ENCODE assay signal across 2 cellular contexts in the genomic region with DNA sequence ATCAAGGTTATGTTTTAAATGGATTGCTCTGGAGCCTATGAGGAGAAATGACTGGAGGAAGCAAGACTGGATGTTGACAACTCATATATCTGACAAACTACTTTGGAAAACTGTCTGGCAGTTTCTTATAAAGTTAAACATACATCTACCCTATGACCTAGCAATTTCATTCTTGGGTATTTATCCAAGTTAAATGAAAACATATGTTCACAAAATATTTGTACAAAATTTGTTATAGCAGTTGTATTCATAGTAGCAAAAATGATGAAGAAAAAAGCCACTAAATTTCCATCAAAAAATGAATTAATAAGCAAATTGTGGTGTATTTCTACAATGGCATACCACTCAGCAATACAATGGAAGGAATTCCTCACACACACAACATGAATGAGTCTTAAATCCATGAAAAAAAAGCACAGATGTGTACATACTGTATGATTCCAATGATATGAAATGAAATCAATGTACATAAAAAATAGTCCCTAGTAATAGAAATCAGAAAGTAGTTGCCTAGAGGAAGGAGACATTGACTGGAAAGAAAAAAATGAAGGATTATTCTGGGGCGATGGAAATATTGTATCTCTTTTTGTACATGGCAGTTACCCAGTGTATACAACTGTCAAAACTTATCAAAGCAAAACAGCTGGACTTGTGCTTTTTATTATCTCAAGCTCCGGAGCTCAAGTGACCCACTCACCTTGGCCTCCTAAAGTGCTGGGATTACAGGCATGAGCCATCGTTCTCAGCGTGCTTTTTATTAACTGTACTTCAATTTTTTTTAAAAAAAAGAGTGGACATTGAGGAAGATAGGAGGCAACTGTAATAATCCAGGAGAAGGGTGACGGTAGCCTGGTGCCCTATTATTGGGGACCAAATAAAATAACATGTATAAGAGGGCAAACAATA.
TF ChIP-seq lines count a peak whose summit lies in the region.

No MANE protein-coding gene starts in this region.

TF ChIP-seq in IMR-90, 13 proteins besides CTCF, POLR2A, EP300 and RAD21 (continued from another document):
- no peak for TF ChIP-seq MAFK (IDR thresholded peaks at IDR 0.05; ENCODE audit: low read depth, low read length)
- TF ChIP-seq, protein P1, sequence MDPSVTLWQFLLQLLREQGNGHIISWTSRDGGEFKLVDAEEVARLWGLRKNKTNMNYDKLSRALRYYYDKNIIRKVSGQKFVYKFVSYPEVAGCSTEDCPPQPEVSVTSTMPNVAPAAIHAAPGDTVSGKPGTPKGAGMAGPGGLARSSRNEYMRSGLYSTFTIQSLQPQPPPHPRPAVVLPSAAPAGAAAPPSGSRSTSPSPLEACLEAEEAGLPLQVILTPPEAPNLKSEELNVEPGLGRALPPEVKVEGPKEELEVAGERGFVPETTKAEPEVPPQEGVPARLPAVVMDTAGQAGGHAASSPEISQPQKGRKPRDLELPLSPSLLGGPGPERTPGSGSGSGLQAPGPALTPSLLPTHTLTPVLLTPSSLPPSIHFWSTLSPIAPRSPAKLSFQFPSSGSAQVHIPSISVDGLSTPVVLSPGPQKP (IDR thresholded peaks at IDR 0.05; ENCODE audit: borderline replicate concordance, low read depth, low read length): no peak
- TF ChIP-seq, protein P2, sequence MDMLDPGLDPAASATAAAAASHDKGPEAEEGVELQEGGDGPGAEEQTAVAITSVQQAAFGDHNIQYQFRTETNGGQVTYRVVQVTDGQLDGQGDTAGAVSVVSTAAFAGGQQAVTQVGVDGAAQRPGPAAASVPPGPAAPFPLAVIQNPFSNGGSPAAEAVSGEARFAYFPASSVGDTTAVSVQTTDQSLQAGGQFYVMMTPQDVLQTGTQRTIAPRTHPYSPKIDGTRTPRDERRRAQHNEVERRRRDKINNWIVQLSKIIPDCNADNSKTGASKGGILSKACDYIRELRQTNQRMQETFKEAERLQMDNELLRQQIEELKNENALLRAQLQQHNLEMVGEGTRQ (IDR thresholded peaks at IDR 0.05; ENCODE audit: low read depth, low read length): no peak
- TF ChIP-seq NFE2L2 (IDR thresholded peaks at IDR 0.05; ENCODE audit: low read depth, low read length): no peak
- TF ChIP-seq MAZ (IDR thresholded peaks at IDR 0.05; ENCODE audit: borderline replicate concordance, low read depth, low read length): no peak
- no peak for TF ChIP-seq CEBPB (IDR thresholded peaks at IDR 0.05; ENCODE audit: low read depth, low read length)
- TF ChIP-seq CHD1 (IDR thresholded peaks at IDR 0.05; ENCODE audit: low read depth, low read length): no peak
- TF ChIP-seq RFX5 (IDR thresholded peaks at IDR 0.05; ENCODE audit: low read depth, low read length): no peak
- no peak for TF ChIP-seq MXI1 (IDR thresholded peaks at IDR 0.05; ENCODE audit: borderline replicate concordance, low read depth, low read length)
- no peak for TF ChIP-seq FOS (IDR thresholded peaks at IDR 0.05; ENCODE audit: low read depth, low read length)

TF ChIP-seq in SK-N-SH treated with all-trans-retinoic acid at 6 μM for 48 hours, 23 proteins besides CTCF, POLR2A, EP300 and RAD21 (continued from another document):
- TF ChIP-seq, protein P3, sequence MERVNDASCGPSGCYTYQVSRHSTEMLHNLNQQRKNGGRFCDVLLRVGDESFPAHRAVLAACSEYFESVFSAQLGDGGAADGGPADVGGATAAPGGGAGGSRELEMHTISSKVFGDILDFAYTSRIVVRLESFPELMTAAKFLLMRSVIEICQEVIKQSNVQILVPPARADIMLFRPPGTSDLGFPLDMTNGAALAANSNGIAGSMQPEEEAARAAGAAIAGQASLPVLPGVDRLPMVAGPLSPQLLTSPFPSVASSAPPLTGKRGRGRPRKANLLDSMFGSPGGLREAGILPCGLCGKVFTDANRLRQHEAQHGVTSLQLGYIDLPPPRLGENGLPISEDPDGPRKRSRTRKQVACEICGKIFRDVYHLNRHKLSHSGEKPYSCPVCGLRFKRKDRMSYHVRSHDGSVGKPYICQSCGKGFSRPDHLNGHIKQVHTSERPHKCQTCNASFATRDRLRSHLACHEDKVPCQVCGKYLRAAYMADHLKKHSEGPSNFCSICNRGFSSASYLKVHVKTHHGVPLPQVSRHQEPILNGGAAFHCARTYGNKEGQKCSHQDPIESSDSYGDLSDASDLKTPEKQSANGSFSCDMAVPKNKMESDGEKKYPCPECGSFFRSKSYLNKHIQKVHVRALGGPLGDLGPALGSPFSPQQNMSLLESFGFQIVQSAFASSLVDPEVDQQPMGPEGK (CRISPR knock-in tag; IDR thresholded peaks at IDR 0.05; ENCODE audit: borderline replicate concordance): no peak
- TF ChIP-seq TOX (CRISPR knock-in tag; IDR thresholded peaks at IDR 0.05; ENCODE audit: borderline replicate concordance) (no peak), OSR1 (CRISPR knock-in tag; IDR thresholded peaks at IDR 0.05) (no peak), GLIS3 (CRISPR knock-in tag; IDR thresholded peaks at IDR 0.05) (no peak), CSDC2 (CRISPR knock-in tag; IDR thresholded peaks at IDR 0.05) (no peak), BACH2 (CRISPR knock-in tag; IDR thresholded peaks at IDR 0.05; ENCODE audit: borderline replicate concordance) (no peak), TCF4 (CRISPR knock-in tag; IDR thresholded peaks at IDR 0.05; ENCODE audit: borderline replicate concordance) (no peak), ESRRG (CRISPR knock-in tag; IDR thresholded peaks at IDR 0.05) (no peak), ZFP3 (CRISPR knock-in tag; IDR thresholded peaks at IDR 0.05) (no peak)
- TF ChIP-seq, protein P4, sequence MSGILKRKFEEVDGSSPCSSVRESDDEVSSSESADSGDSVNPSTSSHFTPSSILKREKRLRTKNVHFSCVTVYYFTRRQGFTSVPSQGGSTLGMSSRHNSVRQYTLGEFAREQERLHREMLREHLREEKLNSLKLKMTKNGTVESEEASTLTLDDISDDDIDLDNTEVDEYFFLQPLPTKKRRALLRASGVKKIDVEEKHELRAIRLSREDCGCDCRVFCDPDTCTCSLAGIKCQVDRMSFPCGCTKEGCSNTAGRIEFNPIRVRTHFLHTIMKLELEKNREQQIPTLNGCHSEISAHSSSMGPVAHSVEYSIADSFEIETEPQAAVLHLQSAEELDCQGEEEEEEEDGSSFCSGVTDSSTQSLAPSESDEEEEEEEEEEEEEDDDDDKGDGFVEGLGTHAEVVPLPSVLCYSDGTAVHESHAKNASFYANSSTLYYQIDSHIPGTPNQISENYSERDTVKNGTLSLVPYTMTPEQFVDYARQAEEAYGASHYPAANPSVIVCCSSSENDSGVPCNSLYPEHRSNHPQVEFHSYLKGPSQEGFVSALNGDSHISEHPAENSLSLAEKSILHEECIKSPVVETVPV (CRISPR knock-in tag; IDR thresholded peaks at IDR 0.05): no peak
- TF ChIP-seq, protein P5, sequence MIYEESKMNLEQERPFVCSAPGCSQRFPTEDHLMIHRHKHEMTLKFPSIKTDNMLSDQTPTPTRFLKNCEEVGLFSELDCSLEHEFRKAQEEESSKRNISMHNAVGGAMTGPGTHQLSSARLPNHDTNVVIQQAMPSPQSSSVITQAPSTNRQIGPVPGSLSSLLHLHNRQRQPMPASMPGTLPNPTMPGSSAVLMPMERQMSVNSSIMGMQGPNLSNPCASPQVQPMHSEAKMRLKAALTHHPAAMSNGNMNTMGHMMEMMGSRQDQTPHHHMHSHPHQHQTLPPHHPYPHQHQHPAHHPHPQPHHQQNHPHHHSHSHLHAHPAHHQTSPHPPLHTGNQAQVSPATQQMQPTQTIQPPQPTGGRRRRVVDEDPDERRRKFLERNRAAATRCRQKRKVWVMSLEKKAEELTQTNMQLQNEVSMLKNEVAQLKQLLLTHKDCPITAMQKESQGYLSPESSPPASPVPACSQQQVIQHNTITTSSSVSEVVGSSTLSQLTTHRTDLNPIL (CRISPR knock-in tag; IDR thresholded peaks at IDR 0.05; ENCODE audit: low read depth): no peak
